Comparison of ENCODE assay signal across 17 cellular contexts in the genomic region with DNA sequence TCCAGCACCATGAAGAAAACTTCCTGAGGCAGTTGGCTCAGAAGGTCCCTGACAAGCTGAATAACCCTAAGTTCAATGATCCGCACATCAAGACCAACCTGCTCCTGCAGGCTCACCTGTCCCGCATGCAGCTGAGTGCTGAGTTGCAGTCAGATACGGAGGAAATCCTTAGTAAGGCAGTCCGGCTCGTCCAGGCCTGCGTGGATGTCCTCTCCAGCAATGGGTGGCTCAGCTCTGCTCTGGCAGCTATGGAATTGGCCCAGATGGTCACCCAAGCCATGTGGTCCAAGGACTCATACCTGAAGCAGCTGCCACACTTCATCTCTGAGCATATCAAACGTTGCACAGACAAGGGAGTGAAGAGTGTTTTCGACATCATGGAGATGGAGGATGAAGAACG.
DNase-seq lines count a peak whose midpoint lies in the region; ATAC-seq, FAIRE-seq and TF ChIP-seq lines count a peak whose summit lies in the region.
"Had no signal": no experiment of that assay in that cellular context is flagged by ENCODE, and none has a peak within 500 bp of the region (broad histone marks: within the 10 kb centered on the region; RNA-seq: fewer than 3 reads in every experiment).

No MANE protein-coding gene starts in this region.

- H3K9me3 ChIP-seq in neuronal stem cell (replicated peaks in 1 of 2; ENCODE audit: control insufficient read depth in 2 of 2, insufficient read depth in 1 of 2, low read depth in 1 of 2, low read length in 2 of 2) (no peaks in the 10 kb centered on the region), PC-9 (ENCODE audit: insufficient read depth, low read depth) (no peaks in the 10 kb centered on the region)
- H3K9me3 ChIP-seq: BLaER1, HAP-1 had no signal

- H3K79me1 ChIP-seq in neuronal stem cell (ENCODE audit: low read depth, low read length): no peaks in the 10 kb centered on the region

- no peaks in the 10 kb centered on the region for H3K9me2 ChIP-seq in PC-9 (ENCODE audit: insufficient read depth)

- H3K9ac ChIP-seq in neuronal stem cell (ENCODE audit: low read depth, low read length, poor library complexity): no peak overlapping the region
- H3K9ac ChIP-seq: BLaER1, GM23248 had no signal

- H4K91ac ChIP-seq in neuronal stem cell (ENCODE audit: low read depth, low read length, poor library complexity): no peak overlapping the region

- peak; percentile 90 for FAIRE-seq in urothelium cell line (lab: Jason Lieb, UNC)
- FAIRE-seq: G401.6, GM12891, GM19239 had no signal

- H3K4me1 Mint-ChIP-seq in activated CD8-positive, alpha-beta memory T cell treated with anti-CD3 and anti-CD28 coated beads, Interleukin-2, amount 10 ng/mL, durations not matched to agents 7 days and 5 days: peaks cover 11% of the 10 kb centered on the region
- peaks cover 17% of the 10 kb centered on the region for H3K4me1 Mint-ChIP-seq in endothelial cell (ENCODE audit: unreplicated experiment)

- no peak overlapping the region for H2BK120ac ChIP-seq in neuronal stem cell (ENCODE audit: low read depth, low read length)

- H2BK15ac ChIP-seq in neuronal stem cell (ENCODE audit: low read length): no peak overlapping the region

- no peak overlapping the region for H3K4me2 ChIP-seq in neuronal stem cell (ENCODE audit: insufficient read depth, low read length, poor library complexity, severe bottlenecking)
- H3K4me2 ChIP-seq in PC-9: no peak overlapping the region
- H3K4me2 ChIP-seq: BLaER1 had no signal

- H3K36me3 ChIP-seq in neuronal stem cell (replicated peaks in 1 of 2; ENCODE audit: control insufficient read depth in 2 of 2, insufficient read depth in 2 of 2, low read length in 2 of 2) (no peaks in the 10 kb centered on the region), PC-9 (ENCODE audit: low read depth) (peaks cover 13% of the 10 kb centered on the region)
- H3K36me3 ChIP-seq: HAP-1 had no signal

- no CpG with 5 or more reads among the region's 9 CpGs for WGBS in neuronal stem cell (ENCODE audit: extremely low coverage in 2 of 2, insufficient read length in 2 of 2, insufficient replicate concordance in 1 of 2), 2 donors

- H3K9me3 Mint-ChIP-seq in activated CD8-positive, alpha-beta memory T cell treated with anti-CD3 and anti-CD28 coated beads, Interleukin-2, amount 10 ng/mL, durations not matched to agents 7 days and 5 days (ENCODE audit: low read depth): no peaks in the 10 kb centered on the region
- no peaks in the 10 kb centered on the region for H3K9me3 Mint-ChIP-seq in endothelial cell (ENCODE audit: unreplicated experiment)
- H3K9me3 Mint-ChIP-seq: CD8-positive, alpha-beta T cell had no signal

- H3K18ac ChIP-seq in neuronal stem cell (ENCODE audit: low read length): peak overlapping the region; percentile 65

- no peaks in the 10 kb centered on the region for H3K27me3 Mint-ChIP-seq in activated CD8-positive, alpha-beta memory T cell treated with anti-CD3 and anti-CD28 coated beads, Interleukin-2, amount 10 ng/mL, durations not matched to agents 7 days and 5 days
- H3K27me3 Mint-ChIP-seq in endothelial cell (ENCODE audit: unreplicated experiment): peaks cover 7% of the 10 kb centered on the region

- H3F3A ChIP-seq in PC-9 (ENCODE audit: insufficient read depth, low read depth): peaks cover 18% of the 10 kb centered on the region; the same call in 1 of the 2 replicates

- DNase-seq in activated CD8-positive, alpha-beta memory T cell treated with anti-CD3 and anti-CD28 coated beads, Interleukin-2, amount 10 ng/mL, durations not matched to agents 7 days and 5 days: peak; percentile 25
- no peak for DNase-seq in activated CD8-positive, alpha-beta memory T cell treated with anti-CD3 and anti-CD28 coated beads, Interleukin-2, amount 50 U/mL, for 4 hours
- DNase-seq in endothelial cell (ENCODE audit: low spot score) (no peak), neuronal stem cell (ENCODE audit: low spot score) (no peak), urothelium cell line (ENCODE audit: low spot score) (no peak), sciatic nerve (ENCODE audit: low spot score) (no peak), PC-9 (no peak)
- DNase-seq: 8988T, Calu3, GM23248 had no signal

- TF ChIP-seq CTCF in endothelial cell (IDR thresholded peaks at IDR 0.05; ENCODE audit: unreplicated experiment) (no peak), PC-9 (conservative IDR thresholded peaks at IDR 0.05) (no peak)

- no peak overlapping the region for H3K4ac ChIP-seq in neuronal stem cell (ENCODE audit: low read length)

- peaks cover 13% of the 10 kb centered on the region for H3K36me3 Mint-ChIP-seq in activated CD8-positive, alpha-beta memory T cell treated with anti-CD3 and anti-CD28 coated beads, Interleukin-2, amount 10 ng/mL, durations not matched to agents 7 days and 5 days
- peaks cover 48% of the 10 kb centered on the region for H3K36me3 Mint-ChIP-seq in endothelial cell (ENCODE audit: low read depth, unreplicated experiment)

- H2BK12ac ChIP-seq in neuronal stem cell (ENCODE audit: low read length): peak overlapping the region; percentile 46

- no peak overlapping the region for H3K23ac ChIP-seq in neuronal stem cell (ENCODE audit: low read depth, low read length, poor library complexity)

- intact Hi-C loops in sciatic nerve (cut with DNase I) (no loop called here), PC-9 (cut with micrococcal nuclease; ENCODE audit: unreplicated experiment) (loop anchor here (10.0 kb wide), 1 partner anchor 166 kb away; no protein-coding TSS in a partner anchor)

- H4K20me1 ChIP-seq in PC-9 (ENCODE audit: insufficient read depth): no peaks in the 10 kb centered on the region
- H4K20me1 ChIP-seq: BLaER1 had no signal

- no peak for ATAC-seq in activated CD8-positive, alpha-beta memory T cell treated with anti-CD3 and anti-CD28 coated beads, Interleukin-2, amount 10 ng/mL, durations not matched to agents 7 days and 5 days
- ATAC-seq in sciatic nerve: no peak
- no peak for ATAC-seq in HG02759 (IDR thresholded peaks at IDR 0.05; ENCODE audit: unreplicated experiment)
- ATAC-seq: CD8-positive, alpha-beta T cell had no signal

- H3K4me3 Mint-ChIP-seq in activated CD8-positive, alpha-beta memory T cell treated with anti-CD3 and anti-CD28 coated beads, Interleukin-2, amount 10 ng/mL, durations not matched to agents 7 days and 5 days: no peak overlapping the region
- H3K4me3 Mint-ChIP-seq in endothelial cell (ENCODE audit: unreplicated experiment): peak overlapping the region; percentile 40
- H3K4me3 Mint-ChIP-seq: CD8-positive, alpha-beta T cell had no signal

- BruUV-seq in PC-9 (replicated peaks; lab: Mats Ljungman, UMichigan): no TSS peak

- no peak overlapping the region for H3K14ac ChIP-seq in neuronal stem cell (ENCODE audit: low read length)

- H3K4me1 ChIP-seq in neuronal stem cell (ENCODE audit: control insufficient read depth in 2 of 2, insufficient read depth in 1 of 2, low read depth in 1 of 2, low read length in 2 of 2) (no peaks in the 10 kb centered on the region), PC-9 (replicated peaks; ENCODE audit: insufficient read depth) (no peaks in the 10 kb centered on the region)
- H3K4me1 ChIP-seq: BLaER1, HAP-1 had no signal

- no peak overlapping the region for H2AK5ac ChIP-seq in neuronal stem cell (ENCODE audit: low read depth, low read length)

- H3K27me3 ChIP-seq in neuronal stem cell (ENCODE audit: control insufficient read depth in 3 of 3, insufficient read depth in 3 of 3, low read depth in 1 of 3, low read length in 3 of 3): no peaks in the 10 kb centered on the region
- no peaks in the 10 kb centered on the region for H3K27me3 ChIP-seq in PC-9 (ENCODE audit: insufficient read depth, low read depth)
- H3K27me3 ChIP-seq: BLaER1 had no signal

- POLR2A ChIA-PET in PC-9 (lab: Charles Lee; ENCODE audit: unreplicated experiment): no interaction called here

- no peak overlapping the region for H2BK5ac ChIP-seq in neuronal stem cell (ENCODE audit: low read length)

- CTCF ChIA-PET in activated CD8-positive, alpha-beta memory T cell treated with anti-CD3 and anti-CD28 coated beads, Interleukin-2, amount 10 ng/mL, durations not matched to agents 7 days and 5 days (lab: Charles Lee): interaction anchor here (0.6 to 1.0 kb wide), 2 partner anchors 13 to 169 kb away, joined by 3 read pairs; no protein-coding TSS in a partner anchor
- CTCF ChIA-PET in PC-9 (lab: Charles Lee): no interaction called here

- no peak overlapping the region for H4K8ac ChIP-seq in neuronal stem cell (ENCODE audit: low read depth, low read length)

- H3K27ac Mint-ChIP-seq in activated CD8-positive, alpha-beta memory T cell treated with anti-CD3 and anti-CD28 coated beads, Interleukin-2, amount 10 ng/mL, durations not matched to agents 7 days and 5 days: no peak overlapping the region
- no peak overlapping the region for H3K27ac Mint-ChIP-seq in endothelial cell (ENCODE audit: unreplicated experiment)
- H3K27ac Mint-ChIP-seq: CD8-positive, alpha-beta T cell had no signal

- H2AFZ ChIP-seq in neuronal stem cell (ENCODE audit: low read length) (no peak overlapping the region), PC-9 (no peak overlapping the region)
- H2AFZ ChIP-seq: GM23248 had no signal

- H3K27ac ChIP-seq in neuronal stem cell (replicated peaks; ENCODE audit: low read length) (no peak overlapping the region), PC-9 (no peak overlapping the region)
- H3K27ac ChIP-seq: BLaER1, GM23248 had no signal

- H3K79me2 ChIP-seq in PC-9 (ENCODE audit: low read depth): no peaks in the 10 kb centered on the region

- H3K4me3 ChIP-seq in neuronal stem cell (ENCODE audit: low read length in 2 of 2): no peak overlapping the region
- no peak overlapping the region for H3K4me3 ChIP-seq in PC-9
- H3K4me3 ChIP-seq: BLaER1, GM23248, HAP-1 had no signal
